Comparison of ENCODE assay signal across 26 cellular contexts in genomic region chr1:14817223-14818170, GRCh38.
"Had no signal": no experiment of that assay in that cellular context is flagged by ENCODE, and none has a peak within 500 bp of the region (broad histone marks: within the 10 kb centered on the region; RNA-seq: fewer than 3 reads in every experiment).

No MANE protein-coding gene starts in this region.

- H3K36me3 Mint-ChIP-seq: activated naive CD4-positive, alpha-beta T cell treated with anti-CD3 and anti-CD28 coated beads, Interleukin-2, amount 50 U/mL, for 72 hours; naive thymus-derived CD8-positive, alpha-beta T cell; neural progenitor cell; stimulated activated naive B cell treated with anti-CD40 and anti-IgM and Interleukin-4, amounts not matched to agents 10 μg/mL and 1 μg/mL and 100 μg/mL, for 72 hours; WTC11 had no signal

- H3K4me1 ChIP-seq: colonic mucosa, foreskin keratinocyte, left lung, neural progenitor cell, parathyroid adenoma, psoas muscle, transverse colon had no signal

- H3K9me3 Mint-ChIP-seq: activated CD4-positive, alpha-beta T cell treated with anti-CD3 and anti-CD28 coated beads, Interleukin-2, amount 10 ng/mL, durations not matched to agents 7 days and 5 days; activated CD8-positive, alpha-beta T cell treated with anti-CD3 and anti-CD28 coated beads for 36 hours; activated naive CD4-positive, alpha-beta T cell treated with anti-CD3 and anti-CD28 coated beads, Interleukin-2, amount 50 U/mL, for 72 hours; activated T-cell treated with anti-CD3 and anti-CD28 coated beads, Interleukin-2, amount 50 U/mL, for 72 hours; neural progenitor cell had no signal

- H3K9me3 ChIP-seq: colonic mucosa, left lung, lower lobe of right lung, psoas muscle, transverse colon had no signal

- H3K4me3 Mint-ChIP-seq: activated CD4-positive, alpha-beta T cell treated with anti-CD3 and anti-CD28 coated beads, Interleukin-2, amount 10 ng/mL, durations not matched to agents 7 days and 5 days; activated CD8-positive, alpha-beta T cell treated with anti-CD3 and anti-CD28 coated beads for 36 hours; activated T-cell treated with anti-CD3 and anti-CD28 coated beads, Interleukin-2, amount 50 U/mL, for 72 hours; naive thymus-derived CD8-positive, alpha-beta T cell; neural progenitor cell; stimulated activated naive B cell treated with anti-CD40 and anti-IgM and Interleukin-4, amounts not matched to agents 10 μg/mL and 1 μg/mL and 100 μg/mL, for 72 hours; WTC11 had no signal

- H3K4me3 ChIP-seq: colonic mucosa, dorsolateral prefrontal cortex, heart right ventricle, left lung, lower lobe of right lung, neural progenitor cell, psoas muscle, right atrium auricular region, transverse colon had no signal

- H3K27me3 ChIP-seq: colonic mucosa, dorsolateral prefrontal cortex, left lung, neural progenitor cell, right atrium auricular region, transverse colon had no signal

- H3K36me3 ChIP-seq: colonic mucosa, heart right ventricle, left lung, lower lobe of right lung, neural progenitor cell, right atrium auricular region, transverse colon had no signal

- H3K9ac ChIP-seq: neural progenitor cell, parathyroid adenoma had no signal

- ATAC-seq: activated CD8-positive, alpha-beta T cell treated with anti-CD3 and anti-CD28 coated beads for 36 hours; activated naive CD4-positive, alpha-beta T cell treated with anti-CD3 and anti-CD28 coated beads, Interleukin-2, amount 50 U/mL, for 72 hours; activated T-cell treated with anti-CD3 and anti-CD28 coated beads, Interleukin-2, amount 50 U/mL, for 72 hours; foreskin keratinocyte; heart right ventricle; left lung; lower lobe of right lung; naive thymus-derived CD8-positive, alpha-beta T cell; psoas muscle; stimulated activated naive B cell treated with anti-CD40 and anti-IgM and Interleukin-4, amounts not matched to agents 10 μg/mL and 1 μg/mL and 100 μg/mL, for 72 hours; WTC11 had no signal

- H2AFZ ChIP-seq: neural progenitor cell, parathyroid adenoma had no signal

- H3K4me2 ChIP-seq: neural progenitor cell had no signal

- H3K27ac Mint-ChIP-seq: activated CD4-positive, alpha-beta T cell treated with anti-CD3 and anti-CD28 coated beads, Interleukin-2, amount 10 ng/mL, durations not matched to agents 7 days and 5 days; activated CD8-positive, alpha-beta T cell treated with anti-CD3 and anti-CD28 coated beads for 36 hours; activated naive CD4-positive, alpha-beta T cell treated with anti-CD3 and anti-CD28 coated beads, Interleukin-2, amount 50 U/mL, for 72 hours; activated T-cell treated with anti-CD3 and anti-CD28 coated beads, Interleukin-2, amount 50 U/mL, for 72 hours; naive thymus-derived CD8-positive, alpha-beta T cell; neural progenitor cell; stimulated activated naive B cell treated with anti-CD40 and anti-IgM and Interleukin-4, amounts not matched to agents 10 μg/mL and 1 μg/mL and 100 μg/mL, for 72 hours; WTC11 had no signal

- H3K4me1 Mint-ChIP-seq: activated CD4-positive, alpha-beta T cell treated with anti-CD3 and anti-CD28 coated beads, Interleukin-2, amount 10 ng/mL, durations not matched to agents 7 days and 5 days; naive thymus-derived CD8-positive, alpha-beta T cell; neural progenitor cell; stimulated activated naive B cell treated with anti-CD40 and anti-IgM and Interleukin-4, amounts not matched to agents 10 μg/mL and 1 μg/mL and 100 μg/mL, for 72 hours; WTC11 had no signal

- H3K27ac ChIP-seq: colonic mucosa, dorsolateral prefrontal cortex, foreskin keratinocyte, heart right ventricle, left lung, lower lobe of right lung, neural progenitor cell, parathyroid adenoma, psoas muscle, right atrium auricular region, transverse colon had no signal

- H3K27me3 Mint-ChIP-seq: activated CD8-positive, alpha-beta T cell treated with anti-CD3 and anti-CD28 coated beads for 36 hours had no signal

- DNase-seq: activated CD4-positive, alpha-beta T cell treated with anti-CD3 and anti-CD28 coated beads for 1 hour; activated CD4-positive, alpha-beta T cell treated with anti-CD3 and anti-CD28 coated beads, Interleukin-2, amount 10 ng/mL, durations not matched to agents 7 days and 5 days; activated CD8-positive, alpha-beta T cell treated with anti-CD3 and anti-CD28 coated beads for 36 hours; activated naive CD4-positive, alpha-beta T cell; activated T-cell treated with anti-CD3 and anti-CD28 coated beads, Interleukin-2, amount 50 U/mL, for 72 hours; anterior cingulate cortex; colonic mucosa; dorsolateral prefrontal cortex; effector memory CD4-positive, alpha-beta T cell; heart right ventricle; left lung; lower lobe of right lung; mesenchymal stem cell; naive thymus-derived CD8-positive, alpha-beta T cell; occipital lobe; psoas muscle; stimulated activated CD4-positive, alpha-beta T cell treated with anti-CD3 and anti-CD28 coated beads, Interleukin-15, amount 100 ng/mL, for 24 hours; stimulated activated CD4-positive, alpha-beta T cell treated with anti-CD3 and anti-CD28 coated beads, Interleukin-2, amount 100 ng/mL, for 24 hours; stimulated activated naive B cell treated with anti-CD40 and anti-IgM and Interleukin-4, amounts not matched to agents 10 μg/mL and 1 μg/mL and 100 μg/mL, for 72 hours; transverse colon had no signal
